In the genomic region with DNA sequence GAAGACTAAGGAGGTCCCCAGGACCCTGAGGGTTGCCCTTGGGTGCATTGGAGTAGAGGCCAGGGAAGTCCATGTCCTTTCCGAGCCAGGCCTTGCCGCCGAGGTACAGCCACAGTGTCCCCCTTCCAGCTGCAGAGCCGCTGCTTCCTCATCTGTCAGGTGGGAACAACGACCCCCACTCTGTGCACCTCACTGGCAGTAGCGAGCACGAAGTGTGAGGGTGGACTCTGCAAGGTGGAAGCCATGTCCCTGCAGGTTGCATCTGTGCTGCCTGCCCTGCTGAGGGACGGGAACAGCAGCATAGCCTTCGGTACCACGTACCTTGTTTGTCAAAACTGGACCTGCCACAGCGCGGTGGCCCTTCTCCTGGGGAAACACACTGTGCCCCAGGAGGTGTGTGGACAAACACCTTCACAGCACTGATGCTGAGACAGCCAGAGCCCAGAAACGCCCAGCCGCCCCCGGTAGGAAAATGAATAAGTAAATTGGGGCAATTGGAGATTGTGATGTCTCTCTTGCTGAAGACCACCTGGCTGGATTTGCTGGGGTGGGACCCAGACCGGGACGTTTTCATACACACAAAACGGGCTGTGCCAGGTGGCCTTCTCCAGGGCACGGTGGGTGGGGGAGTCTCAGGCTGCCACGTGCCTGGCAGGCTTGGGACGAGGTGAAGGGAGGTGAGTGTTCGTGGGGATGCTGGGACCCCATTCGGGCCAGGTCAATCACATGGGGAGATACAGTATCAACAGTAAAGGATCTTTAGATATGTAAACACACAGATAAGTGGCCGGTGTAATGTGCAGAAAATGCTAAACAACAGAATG, we compare ENCODE assay signal across 19 cellular contexts.
DNase-seq lines count a peak whose midpoint lies in the region; ATAC-seq, FAIRE-seq and TF ChIP-seq lines count a peak whose summit lies in the region.
"Had no signal": no experiment of that assay in that cellular context is flagged by ENCODE, and none has a peak within 500 bp of the region (broad histone marks: within the 10 kb centered on the region; RNA-seq: fewer than 3 reads in every experiment).

No MANE protein-coding gene starts in this region.

- H3F3A ChIP-seq in GM23338 (replicated peaks; ENCODE audit: low read depth): no peaks in the 10 kb centered on the region

- H3K27me3 Mint-ChIP-seq in HFFc6 (ENCODE audit: insufficient read depth): no peaks in the 10 kb centered on the region; the same call in 1 of the 2 replicates
- peaks cover 18% of the 10 kb centered on the region for H3K27me3 Mint-ChIP-seq in GM23338 (ENCODE audit: insufficient read depth, low read depth, poor library complexity)

- POLR2A ChIA-PET in H1 (lab: Charles Lee; ENCODE audit: partially characterized antibody): no interaction called here

- no peak overlapping the region for H2BK15ac ChIP-seq in H1 (ENCODE audit: low read length)

- TF ChIP-seq CTCF in left ventricle myocardium inferior (IDR thresholded peaks at IDR 0.05; ENCODE audit: borderline replicate concordance) (no peak), H1 (IDR thresholded peaks at IDR 0.05; ENCODE audit: control extremely low read depth in 1 of 3, insufficient read depth in 1 of 3, low read depth in 1 of 3, low read length in 3 of 3) (no peak), HFFc6 (IDR thresholded peaks at IDR 0.05) (no peak), GM23338 (conservative IDR thresholded peaks at IDR 0.05; ENCODE audit: low read depth in 2 of 2) (no peak)

- H3K4me3 ChIP-seq in left ventricle myocardium inferior: no peak overlapping the region
- no peak overlapping the region for H3K4me3 ChIP-seq in H1 (ENCODE audit: extremely low read depth in 1 of 4, insufficient read depth in 2 of 4, low read depth in 3 of 4, low read length in 4 of 4)
- H3K4me3 ChIP-seq in GM23338: no peak overlapping the region

- H3K9me3 Mint-ChIP-seq in HFFc6 (no peaks in the 10 kb centered on the region), GM23338 (peaks cover 4% of the 10 kb centered on the region)
- H3K9me3 Mint-ChIP-seq: CD4-positive, CD25-positive, alpha-beta regulatory T cell had no signal

- CTCF ChIA-PET in H1 (lab: Charles Lee; ENCODE audit: partially characterized antibody): no interaction called here

- H2BK12ac ChIP-seq in H1 (ENCODE audit: low read depth, low read length): no peak overlapping the region

- DNase-seq in left ventricle myocardium inferior: peak; percentile 6
- no peak for DNase-seq in left ventricle myocardium superior
- no peak for DNase-seq in H1 (ENCODE audit: low read depth in 1 of 2, low spot score in 2 of 2)
- DNase-seq in posterior vena cava (ENCODE audit: low spot score): peak; percentile 68
- no peak for DNase-seq in RCC 7860 (ENCODE audit: low spot score)
- DNase-seq in HFFc6: no peak
- DNase-seq in GM23338 (ENCODE audit: low spot score): no peak
- DNase-seq: ACHN; CD4-positive, CD25-positive, alpha-beta regulatory T cell; COR-L47; DMS 273 treated with DMSO at 0.1 percent for 48 hours; DND-41; KBM-7; NCI-H1417; NCI-H187; NCI-H226; NCI-H524; PC-3 had no signal

- no peak overlapping the region for H2AK5ac ChIP-seq in H1 (ENCODE audit: low read depth, low read length)

- H3K4me1 Mint-ChIP-seq in HFFc6 (ENCODE audit: low read depth) (peaks cover 3% of the 10 kb centered on the region), GM23338 (no peaks in the 10 kb centered on the region)
- H3K4me1 Mint-ChIP-seq: CD4-positive, CD25-positive, alpha-beta regulatory T cell had no signal

- H4K20me1 ChIP-seq in H1 (replicated peaks in 1 of 2; ENCODE audit: control insufficient read depth in 1 of 2, insufficient read depth in 2 of 2, low read length in 2 of 2): peaks cover 0 to 2% of the 10 kb centered on the region in 2 experiments
- H4K20me1 ChIP-seq in GM23338 (replicated peaks; ENCODE audit: insufficient read depth): no peaks in the 10 kb centered on the region

- no peaks in the 10 kb centered on the region for H3K23me2 ChIP-seq in H1 (ENCODE audit: low read depth, low read length)

- H3K4me2 ChIP-seq in H1 (ENCODE audit: insufficient read depth in 1 of 2, low read depth in 2 of 2, low read length in 2 of 2) (no peak overlapping the region), GM23338 (no peak overlapping the region)

- H3K4me1 ChIP-seq in left ventricle myocardium inferior (peaks cover under 1% of the 10 kb centered on the region), H1 (replicated peaks in 1 of 4; ENCODE audit: control insufficient read depth in 3 of 4, insufficient read depth in 4 of 4, low read length in 3 of 4) (no peaks in the 10 kb centered on the region), GM23338 (ENCODE audit: insufficient read depth) (no peaks in the 10 kb centered on the region)

- no peak overlapping the region for H4K5ac ChIP-seq in H1 (ENCODE audit: insufficient read length, low read depth, low read length)

- H3K56ac ChIP-seq in H1 (replicated peaks; ENCODE audit: insufficient read length, low read depth, low read length): no peak overlapping the region

- no peak overlapping the region; the same call in 1 of the 2 replicates for H4K8ac ChIP-seq in H1 (ENCODE audit: extremely low read depth, insufficient read depth, low read length)

- H3K27ac Mint-ChIP-seq in HFFc6 (no peak overlapping the region), GM23338 (no peak overlapping the region)
- H3K27ac Mint-ChIP-seq: CD4-positive, CD25-positive, alpha-beta regulatory T cell had no signal

- H3K4ac ChIP-seq in H1 (replicated peaks; ENCODE audit: insufficient read length, low read depth, low read length): peak overlapping the region; percentile 80

- H3K18ac ChIP-seq in H1 (ENCODE audit: extremely low read depth, low read length): no peak overlapping the region

- H4K91ac ChIP-seq in H1 (replicated peaks; ENCODE audit: insufficient read length, low read length): no peak overlapping the region

- H2BK20ac ChIP-seq in H1 (ENCODE audit: low read length): no peak overlapping the region

- H3K36me3 ChIP-seq in left ventricle myocardium inferior (no peaks in the 10 kb centered on the region), H1 (ENCODE audit: control insufficient read depth in 2 of 4, insufficient read depth in 4 of 4, low read length in 3 of 4) (no peaks in the 10 kb centered on the region), GM23338 (ENCODE audit: insufficient read depth) (no peaks in the 10 kb centered on the region)

- TF ChIP-seq RAD21 in H1 (IDR thresholded peaks at IDR 0.05 in 1 of 2, conservative IDR thresholded peaks at IDR 0.05 in 1 of 2; ENCODE audit: low read depth in 2 of 2, low read length in 2 of 2): no peak

- H3K23ac ChIP-seq in H1 (ENCODE audit: insufficient read length): no peak overlapping the region

- no peaks in the 10 kb centered on the region for H3K79me2 ChIP-seq in H1 (ENCODE audit: control insufficient read depth in 1 of 2, insufficient read depth in 2 of 2, low read length in 2 of 2)
- H3K79me2 ChIP-seq in GM23338 (replicated peaks; ENCODE audit: insufficient read depth): no peaks in the 10 kb centered on the region

- H2AFZ ChIP-seq in H1 (ENCODE audit: low read length) (no peak overlapping the region), GM23338 (no peak overlapping the region)

- H2BK5ac ChIP-seq in H1 (ENCODE audit: low read depth, low read length): no peak overlapping the region

- ATAC-seq in left ventricle myocardium superior: no peak
- no peak for ATAC-seq in GM23338
- ATAC-seq: PC-3 had no signal

- no peak for TF ChIP-seq POLR2A in H1 (IDR thresholded peaks at IDR 0.05; ENCODE audit: control extremely low read depth in 1 of 2, low read depth in 2 of 2, low read length in 2 of 2)

- H3K4me3 Mint-ChIP-seq in HFFc6 (no peak overlapping the region), GM23338 (no peak overlapping the region)
- H3K4me3 Mint-ChIP-seq: CD4-positive, CD25-positive, alpha-beta regulatory T cell had no signal

- TF ChIP-seq EP300 in H1 (IDR thresholded peaks at IDR 0.05; ENCODE audit: borderline replicate concordance in 1 of 2, low read depth in 2 of 2, low read length in 2 of 2): no peak

- FAIRE-seq in H1 (lab: Jason Lieb, UNC) (no peak), RCC 7860 (lab: Jason Lieb, UNC) (no peak)
- FAIRE-seq: H54 had no signal

- H3K9me2 ChIP-seq in GM23338 (ENCODE audit: insufficient read depth): no peaks in the 10 kb centered on the region

- H3K27ac ChIP-seq in left ventricle myocardium inferior (replicated peaks) (no peak overlapping the region), H1 (ENCODE audit: low read depth, low read length) (no peak overlapping the region), GM23338 (ENCODE audit: low read depth) (no peak overlapping the region)

- H3K36me3 Mint-ChIP-seq in HFFc6 (ENCODE audit: low read depth): no peaks in the 10 kb centered on the region
- H3K36me3 Mint-ChIP-seq in GM23338 (ENCODE audit: low read depth): no peaks in the 10 kb centered on the region
- H3K36me3 Mint-ChIP-seq: CD4-positive, CD25-positive, alpha-beta regulatory T cell had no signal

- peaks cover 13% of the 10 kb centered on the region for H3K27me3 ChIP-seq in left ventricle myocardium inferior (ENCODE audit: low read depth)
- no peaks in the 10 kb centered on the region for H3K27me3 ChIP-seq in H1 (replicated peaks in 1 of 4; ENCODE audit: control insufficient read depth in 3 of 4, extremely low read depth in 1 of 4, insufficient read depth in 3 of 4, low read length in 3 of 4)
- no peaks in the 10 kb centered on the region for H3K27me3 ChIP-seq in GM23338 (ENCODE audit: insufficient read depth)

- no peaks in the 10 kb centered on the region for H3K9me3 ChIP-seq in left ventricle myocardium inferior (replicated peaks)
- H3K9me3 ChIP-seq in H1 (ENCODE audit: insufficient read depth in 2 of 2, low read depth in 1 of 2, low read length in 1 of 2): no peaks in the 10 kb centered on the region; a peak in 1 of 4 replicates

- no peak overlapping the region for H3K9ac ChIP-seq in H1 (replicated peaks in 1 of 4; ENCODE audit: extremely low read depth in 1 of 4, low read depth in 3 of 4, low read length in 3 of 4)

- no peaks in the 10 kb centered on the region; the same call in 1 of the 2 replicates for H3K79me1 ChIP-seq in H1 (ENCODE audit: low read depth, low read length)

- H2BK120ac ChIP-seq in H1 (replicated peaks; ENCODE audit: low read depth, low read length): no peak overlapping the region

- 92% methylated on average over 23 of the region's 24 CpGs; no CpG with 5 or more reads in 1 of the 2 experiments for WGBS in H1 (ENCODE audit: extremely low coverage in 1 of 2, insufficient coverage in 1 of 2, insufficient read length in 1 of 2, insufficient replicate concordance in 2 of 2, low coverage in 1 of 2, low lambda C conversion rate in 2 of 2, missing lambda C conversion rate in 1 of 2), 2 experiments

- H3K14ac ChIP-seq in H1 (ENCODE audit: insufficient read length): no peak overlapping the region

- intact Hi-C loops in left ventricle myocardium inferior (cut with micrococcal nuclease): no loop called here
- intact Hi-C loops in left ventricle myocardium superior (cut with micrococcal nuclease): no loop called here
- intact Hi-C loops in posterior vena cava (cut with DNase I): no loop called here

Comparison
In these comparisons a context has a peak if more than half of its experiments do, and no peak if none do; other contexts are left out.
1. DNase-seq: peak in left ventricle myocardium inferior (single experiment) and posterior vena cava (single experiment); none in left ventricle myocardium superior (single experiment), H1 (0 of 2), RCC 7860 (single experiment), HFFc6 (single experiment) and GM23338 (single experiment).